ENCODE assay signal across 10 cellular contexts in the genomic region with DNA sequence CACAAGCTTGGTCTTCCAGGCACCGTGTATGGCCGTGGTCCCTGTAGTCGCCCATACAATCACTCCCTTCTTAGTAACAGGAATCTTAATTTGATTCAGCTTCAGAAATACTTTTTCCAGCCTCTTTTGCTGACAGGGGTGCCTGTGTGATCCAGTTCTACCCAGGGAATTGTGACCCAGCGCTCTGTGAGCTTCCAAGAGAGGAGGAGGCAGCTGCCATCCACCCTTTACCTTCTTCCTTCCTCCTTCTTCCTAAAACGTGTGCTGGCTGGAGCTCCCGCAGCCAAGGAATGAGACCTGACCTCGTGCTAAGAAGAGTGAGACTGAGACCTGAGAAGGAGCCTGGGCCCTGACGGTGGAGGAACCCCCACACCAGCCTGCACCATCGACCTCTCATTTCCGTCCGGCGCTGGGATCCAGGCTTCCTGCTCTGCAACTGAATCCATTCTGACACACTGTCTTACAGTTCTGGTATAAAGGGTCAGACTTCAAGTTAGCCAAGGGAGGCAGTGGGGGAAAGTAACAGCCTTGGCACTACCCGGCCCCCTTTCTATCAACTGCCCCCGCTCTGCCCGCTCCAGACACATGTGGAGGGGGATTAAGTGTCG. TPM values are rescaled to one million over a fixed set of nuclear protein-coding genes. Genes with fewer than 3 reads are reported as not detected.
DNase-seq lines count a peak whose midpoint lies in the region; ATAC-seq and TF ChIP-seq lines count a peak whose summit lies in the region.
"Had no signal": no experiment of that assay in that cellular context is flagged by ENCODE, and none has a peak within 500 bp of the region (broad histone marks: within the 10 kb centered on the region; RNA-seq: fewer than 3 reads in every experiment).

No MANE protein-coding gene starts in this region.

- no peaks in the 10 kb centered on the region for H3K27me3 Mint-ChIP-seq in activated naive CD4-positive, alpha-beta T cell treated with anti-CD3 and anti-CD28 coated beads for 36 hours (ENCODE audit: low read depth)
- H3K27me3 Mint-ChIP-seq in naive thymus-derived CD4-positive, alpha-beta T cell = no peaks in the 10 kb centered on the region

- H3K4me3 ChIP-seq in effector memory CD4-positive, alpha-beta T cell (ENCODE audit: insufficient read depth, low read depth, low read length, poor library complexity, severe bottlenecking) = no peak overlapping the region
- H3K4me3 ChIP-seq in naive thymus-derived CD4-positive, alpha-beta T cell (ENCODE audit: low read length) = no peak overlapping the region
- no peak overlapping the region for H3K4me3 ChIP-seq in upper lobe of right lung

- intact Hi-C loops in activated naive CD4-positive, alpha-beta T cell treated with anti-CD3 and anti-CD28 coated beads for 36 hours (cut with micrococcal nuclease) = no loop called here
- intact Hi-C loops in naive thymus-derived CD4-positive, alpha-beta T cell (cut with micrococcal nuclease) = no loop called here
- intact Hi-C loops in upper lobe of right lung (cut with DNase I) = no loop called here

- H3K27me3 ChIP-seq in effector memory CD4-positive, alpha-beta T cell (replicated peaks; ENCODE audit: control insufficient read depth, insufficient read depth, low read length, poor library complexity, severe bottlenecking) = no peaks in the 10 kb centered on the region
- no peaks in the 10 kb centered on the region for H3K27me3 ChIP-seq in naive thymus-derived CD4-positive, alpha-beta T cell (ENCODE audit: control insufficient read depth in 2 of 2, insufficient read depth in 2 of 2, low read length in 2 of 2)
- no peaks in the 10 kb centered on the region for H3K27me3 ChIP-seq in upper lobe of right lung

- H3K4me1 ChIP-seq in effector memory CD4-positive, alpha-beta T cell (ENCODE audit: control insufficient read depth, insufficient read depth, low read length, poor library complexity, severe bottlenecking) = no peaks in the 10 kb centered on the region
- peaks cover 0 to 7% of the 10 kb centered on the region in 2 donors for H3K4me1 ChIP-seq in naive thymus-derived CD4-positive, alpha-beta T cell (ENCODE audit: control insufficient read depth in 2 of 2, insufficient read depth in 2 of 2, low read length in 2 of 2)
- H3K4me1 ChIP-seq in upper lobe of right lung = peaks cover 40% of the 10 kb centered on the region

- ATAC-seq in naive thymus-derived CD4-positive, alpha-beta T cell = no peak
- no peak for ATAC-seq in upper lobe of right lung
- no peak for ATAC-seq in HG03460 (IDR thresholded peaks at IDR 0.05; ENCODE audit: unreplicated experiment)

- no peaks in the 10 kb centered on the region for H3K9me3 ChIP-seq in effector memory CD4-positive, alpha-beta T cell (ENCODE audit: control insufficient read depth, low read length)
- no peaks in the 10 kb centered on the region for H3K9me3 ChIP-seq in naive thymus-derived CD4-positive, alpha-beta T cell (ENCODE audit: control insufficient read depth in 2 of 3, low read length in 3 of 3)
- no peaks in the 10 kb centered on the region for H3K9me3 ChIP-seq in upper lobe of right lung

- no peak for DNase-seq in activated naive CD4-positive, alpha-beta T cell treated with anti-CD3 and anti-CD28 coated beads for 36 hours
- DNase-seq in activated naive CD4-positive, alpha-beta T cell (lab: John Stamatoyannopoulos, UW) = no peak
- no peak for DNase-seq in effector memory CD4-positive, alpha-beta T cell
- no peak for DNase-seq in naive thymus-derived CD4-positive, alpha-beta T cell
- DNase-seq in upper lobe of right lung = peak; percentile 52
- DNase-seq in stimulated activated CD4-positive, alpha-beta T cell treated with anti-CD3 and anti-CD28 coated beads, Interleukin-4, amount 100 ng/mL, for 24 hours = no peak
- DNase-seq in HUDEP-2 (lab: John Stamatoyannopoulos, UW; ENCODE audit: unreplicated experiment in 76 of 76) = no peak

- H3K36me3 ChIP-seq in effector memory CD4-positive, alpha-beta T cell (ENCODE audit: control insufficient read depth, insufficient read depth, low read length) = peaks cover 26% of the 10 kb centered on the region
- H3K36me3 ChIP-seq in naive thymus-derived CD4-positive, alpha-beta T cell (ENCODE audit: control insufficient read depth in 2 of 3, insufficient read depth in 3 of 3, low read length in 3 of 3) = peaks cover 0 to 34% (median 8%) of the 10 kb centered on the region in 3 experiments
- H3K36me3 ChIP-seq in upper lobe of right lung = peaks cover 28% of the 10 kb centered on the region

- peak overlapping the region; percentile 6 for H3K27ac ChIP-seq in effector memory CD4-positive, alpha-beta T cell (ENCODE audit: insufficient read depth, low read length, poor library complexity, severe bottlenecking)
- peak overlapping the region; percentile 30 for H3K27ac ChIP-seq in naive thymus-derived CD4-positive, alpha-beta T cell (ENCODE audit: low read depth, low read length)
- peak overlapping the region; percentile 69 for H3K27ac ChIP-seq in upper lobe of right lung
- H3K27ac ChIP-seq: HL-60 had no signal

- peak overlapping the region; percentile 84 for H3K27ac Mint-ChIP-seq in activated naive CD4-positive, alpha-beta T cell treated with anti-CD3 and anti-CD28 coated beads for 36 hours
- peak overlapping the region; percentile 46 to 94 (median 82) for H3K27ac Mint-ChIP-seq in naive thymus-derived CD4-positive, alpha-beta T cell

- no peak overlapping the region for H3K4me3 Mint-ChIP-seq in activated naive CD4-positive, alpha-beta T cell treated with anti-CD3 and anti-CD28 coated beads for 36 hours
- peak overlapping the region in 2 of 10 donors; percentile 8 to 22 for H3K4me3 Mint-ChIP-seq in naive thymus-derived CD4-positive, alpha-beta T cell

- CTCF ChIA-PET in activated naive CD4-positive, alpha-beta T cell treated with anti-CD3 and anti-CD28 coated beads for 36 hours (lab: Charles Lee) = interaction anchor here (0.9 to 2.0 kb wide), 3 partner anchors 21 to 101 kb away, joined by 3 to 4 read pairs (median 4); no protein-coding TSS in a partner anchor
- CTCF ChIA-PET in naive thymus-derived CD4-positive, alpha-beta T cell (lab: Charles Lee) = interaction anchor here (0.7 to 2.5 kb wide), 2 partner anchors 9 to 72 kb away, joined by 3 to 9 read pairs; no protein-coding TSS in a partner anchor

- no peaks in the 10 kb centered on the region for H3K9me3 Mint-ChIP-seq in activated naive CD4-positive, alpha-beta T cell treated with anti-CD3 and anti-CD28 coated beads for 36 hours
- no peaks in the 10 kb centered on the region for H3K9me3 Mint-ChIP-seq in naive thymus-derived CD4-positive, alpha-beta T cell

- peaks cover 27% of the 10 kb centered on the region for H3K4me1 Mint-ChIP-seq in activated naive CD4-positive, alpha-beta T cell treated with anti-CD3 and anti-CD28 coated beads for 36 hours (ENCODE audit: low read depth)
- H3K4me1 Mint-ChIP-seq in naive thymus-derived CD4-positive, alpha-beta T cell = peaks cover 26 to 72% (median 58%) of the 10 kb centered on the region in 7 donors

- no peak for TF ChIP-seq CTCF in upper lobe of right lung (IDR thresholded peaks at IDR 0.05)

- peaks cover 8% of the 10 kb centered on the region for H3K36me3 Mint-ChIP-seq in activated naive CD4-positive, alpha-beta T cell treated with anti-CD3 and anti-CD28 coated beads for 36 hours (ENCODE audit: low read depth)
- H3K36me3 Mint-ChIP-seq in naive thymus-derived CD4-positive, alpha-beta T cell = peaks cover 0 to 14% (median 0%) of the 10 kb centered on the region in 5 donors

- POLR2A ChIA-PET in naive thymus-derived CD4-positive, alpha-beta T cell (lab: Charles Lee) = interaction anchor here (0.8 to 2.3 kb wide), 6 partner anchors 8 to 47 kb away, joined by 3 to 10 read pairs (median 5); no protein-coding TSS in a partner anchor

RNA-seq across cellular contexts. Expression of a gene that starts 16.1 kb away (rescaled TPM):
- total RNA-seq in activated naive CD4-positive, alpha-beta T cell treated with anti-CD3 and anti-CD28 coated beads for 36 hours = 10 to 100 TPM; 70.0 to 75.2 TPM
- total RNA-seq in naive thymus-derived CD4-positive, alpha-beta T cell = 100 to 1,000 TPM; 101 to 206 (median 196) TPM
- 100 to 1,000 TPM in 1 of 2 donors, 10 to 100 TPM in 1; 98.6 to 178 TPM for polyA plus RNA-seq in naive thymus-derived CD4-positive, alpha-beta T cell
- 216 TPM for total RNA-seq in upper lobe of right lung

RNA-seq across cellular contexts. Expression of a gene that starts 46.6 kb away (rescaled TPM):
- total RNA-seq in activated naive CD4-positive, alpha-beta T cell treated with anti-CD3 and anti-CD28 coated beads for 36 hours = not detected
- total RNA-seq in naive thymus-derived CD4-positive, alpha-beta T cell = not detected
- polyA plus RNA-seq in naive thymus-derived CD4-positive, alpha-beta T cell = not detected
- not detected for total RNA-seq in upper lobe of right lung
- total RNA-seq: lung microvascular endothelial cell had no signal

Comparison
In these comparisons a context has a peak if more than half of its experiments do, and no peak if none do; other contexts are left out.
1. H3K27ac ChIP-seq: peak in every context shown above with its lines; median percentile 69 in upper lobe of right lung; 30 in naive thymus-derived CD4-positive, alpha-beta T cell; 6 in effector memory CD4-positive, alpha-beta T cell.